Comparison of ENCODE assay signal across 13 cellular contexts in the genomic region with DNA sequence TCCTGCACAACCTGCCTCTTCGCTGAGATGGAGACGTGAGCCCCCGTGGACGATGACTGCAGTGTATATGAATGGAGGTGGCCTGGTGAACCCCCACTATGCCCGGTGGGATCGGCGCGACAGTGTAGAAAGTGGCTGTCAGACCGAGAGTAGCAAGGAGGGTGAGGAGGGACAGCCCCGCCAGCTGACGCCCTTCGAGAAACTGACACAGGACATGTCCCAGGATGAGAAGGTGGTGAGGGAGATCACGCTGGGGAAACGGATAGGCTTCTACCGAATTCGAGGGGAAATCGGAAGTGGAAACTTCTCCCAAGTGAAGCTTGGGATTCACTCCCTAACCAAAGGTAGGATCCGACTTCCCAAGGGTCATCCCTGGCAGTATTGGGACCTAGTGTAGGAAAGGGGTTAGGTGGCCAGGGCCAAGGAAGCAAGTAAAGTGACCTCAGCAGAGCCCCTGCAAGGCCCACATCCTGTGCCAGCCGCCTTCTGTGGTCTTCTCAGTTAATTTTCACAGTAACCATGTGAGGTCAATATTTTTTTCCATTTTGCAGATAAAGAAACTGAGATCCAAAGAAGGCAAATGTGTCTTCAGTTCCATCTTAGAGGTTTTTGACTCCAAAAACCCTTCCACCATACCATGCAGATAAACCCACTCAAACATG. TPM values are rescaled to one million over a fixed set of nuclear protein-coding genes. Genes with fewer than 3 reads are reported as not detected.
A peak's percentile ranks its signal among the peaks of the same experiment; 100 is the strongest.
DNase-seq lines count a peak whose midpoint lies in the region; ATAC-seq and TF ChIP-seq lines count a peak whose summit lies in the region.
"Had no signal": no experiment of that assay in that cellular context is flagged by ENCODE, and none has a peak within 500 bp of the region (broad histone marks: within the 10 kb centered on the region; RNA-seq: fewer than 3 reads in every experiment).

No MANE protein-coding gene starts in this region.

- H3K27ac ChIP-seq in stomach, result no peak overlapping the region
- H3K27ac ChIP-seq: dorsolateral prefrontal cortex had no signal

- peaks cover 0 to 18% (median 0%) of the 10 kb centered on the region in 4 donors for H3K36me3 ChIP-seq in stomach

- H3K4me3 Mint-ChIP-seq in endothelial cell (ENCODE audit: unreplicated experiment), result no peak overlapping the region
- H3K4me3 Mint-ChIP-seq: stimulated activated naive CD8-positive, alpha-beta T cell treated with anti-CD3 and anti-CD28 coated beads, Interleukin-15, amount 100 ng/mL, for 72 hours had no signal

- H3K27me3 ChIP-seq in stomach, result no peaks in the 10 kb centered on the region
- H3K27me3 ChIP-seq: dorsolateral prefrontal cortex had no signal

- TF ChIP-seq CTCF in GM13976 (IDR thresholded peaks at IDR 0.05; ENCODE audit: borderline replicate concordance, control extremely low read depth, extremely low read depth, insufficient read depth, missing control alignments) (no peak), stomach (IDR thresholded peaks at IDR 0.05) (no peak), endothelial cell (IDR thresholded peaks at IDR 0.05; ENCODE audit: unreplicated experiment) (no peak)

- TF ChIP-seq EP300 in stomach (IDR thresholded peaks at IDR 0.05), result no peak

- 86 to 94% (median 92%) methylated on average over 19 of the region's 19 CpGs for WGBS in stomach, 5 donors

- no peak for TF ChIP-seq POLR2A in stomach (IDR thresholded peaks at IDR 0.05)

- DNase-seq in GM13976 (ENCODE audit: low spot score), result peak; percentile 45
- no peak for DNase-seq in activated gamma-delta T cell (lab: John Stamatoyannopoulos, UW)
- DNase-seq in stomach, result no peak
- no peak for DNase-seq in NCI-H128 (lab: John Stamatoyannopoulos, UW; ENCODE audit: unreplicated experiment)
- no peak for DNase-seq in endothelial cell (ENCODE audit: low spot score)
- DNase-seq: dorsolateral prefrontal cortex; NCI-H2107; NK-92 treated with Interleukin-12 subunit alpha and Interleukin-12 subunit beta, amount 100 ng/mL, for 24 hours; SIG-M5; stimulated activated naive CD8-positive, alpha-beta T cell treated with anti-CD3 and anti-CD28 coated beads, Interleukin-15, amount 100 ng/mL, for 72 hours had no signal

- H3K9me3 Mint-ChIP-seq in endothelial cell (ENCODE audit: unreplicated experiment), result no peaks in the 10 kb centered on the region
- H3K9me3 Mint-ChIP-seq: stimulated activated naive CD8-positive, alpha-beta T cell treated with anti-CD3 and anti-CD28 coated beads, Interleukin-15, amount 100 ng/mL, for 72 hours had no signal

- ATAC-seq in GM19372 (IDR thresholded peaks at IDR 0.05; ENCODE audit: low read depth, unreplicated experiment) (peak; percentile 53), HG02798 (IDR thresholded peaks at IDR 0.05; ENCODE audit: poor library complexity, unreplicated experiment) (peak; percentile 81), HG03520 (IDR thresholded peaks at IDR 0.05; ENCODE audit: unreplicated experiment) (peak; percentile 16)
- ATAC-seq: stimulated activated naive CD8-positive, alpha-beta T cell treated with anti-CD3 and anti-CD28 coated beads, Interleukin-15, amount 100 ng/mL, for 72 hours had no signal

- intact Hi-C loops in stomach (cut with DNase I; ENCODE audit: low total_unique reads), result no loop called here

- no peak overlapping the region for H3K4me3 ChIP-seq in stomach
- H3K4me3 ChIP-seq: dorsolateral prefrontal cortex had no signal

- in situ Hi-C loops in GM13976 (cut with MboI; ENCODE audit: low sequenced_read_pairs, unreplicated experiment), result no loop called here

- H3K27me3 Mint-ChIP-seq in endothelial cell (ENCODE audit: unreplicated experiment), result peaks cover 8% of the 10 kb centered on the region

- no peak overlapping the region for H3K27ac Mint-ChIP-seq in endothelial cell (ENCODE audit: unreplicated experiment)

- peaks cover 7% of the 10 kb centered on the region for H3K4me1 Mint-ChIP-seq in endothelial cell (ENCODE audit: unreplicated experiment)
- H3K4me1 Mint-ChIP-seq: stimulated activated naive CD8-positive, alpha-beta T cell treated with anti-CD3 and anti-CD28 coated beads, Interleukin-15, amount 100 ng/mL, for 72 hours had no signal

- H3K36me3 Mint-ChIP-seq in endothelial cell (ENCODE audit: low read depth, unreplicated experiment), result no peaks in the 10 kb centered on the region

- H3K9me3 ChIP-seq in stomach, result no peaks in the 10 kb centered on the region

- no peaks in the 10 kb centered on the region for H3K4me1 ChIP-seq in stomach

RNA-seq across cellular contexts. Expression of gene NIM1K, which starts 53.8 kb away (rescaled TPM):
- total RNA-seq in stomach (1 to 10 TPM in 2 of 5 donors, under 1 TPM in 1, not detected in 2; 0.43 to 3.5 (median 1.3) TPM), endothelial cell (ENCODE audit: unreplicated experiment) (0.15 TPM)
- polyA plus RNA-seq in stomach, result under 1 TPM; 0.45 to 0.92 (median 0.56) TPM

Comparison
In these comparisons a context has a peak if more than half of its experiments do, and no peak if none do; other contexts are left out.
1. ATAC-seq: peak in every context shown above with its lines; median percentile 81 in HG02798; 53 in GM19372; 16 in HG03520.